Comparison of ENCODE assay signal across 19 cellular contexts in genomic region chr2:144490017-144490416, GRCh38. TPM values are rescaled to one million over a fixed set of nuclear protein-coding genes. Genes with fewer than 3 reads are reported as not detected.
DNase-seq lines count a peak whose midpoint lies in the region; ATAC-seq and TF ChIP-seq lines count a peak whose summit lies in the region.
"Had no signal": no experiment of that assay in that cellular context is flagged by ENCODE, and none has a peak within 500 bp of the region (broad histone marks: within the 10 kb centered on the region; RNA-seq: fewer than 3 reads in every experiment).

No MANE protein-coding gene starts in this region.

- no peak overlapping the region for H3K9ac ChIP-seq in smooth muscle cell (ENCODE audit: low read depth)
- H3K9ac ChIP-seq: KMS-11 had no signal

- peaks cover 13% of the 10 kb centered on the region for H3F3A ChIP-seq in smooth muscle cell (ENCODE audit: low read depth)

- H3K4me2 ChIP-seq in smooth muscle cell, result peak overlapping the region; percentile 39
- H3K4me2 ChIP-seq: KMS-11 had no signal

- H3K9me3 ChIP-seq in smooth muscle cell (replicated peaks; ENCODE audit: low read depth) (no peaks in the 10 kb centered on the region), right atrium auricular region (no peaks in the 10 kb centered on the region)
- H3K9me3 ChIP-seq: HAP-1, SJCRH30, suprapubic skin had no signal

- H3K4me1 ChIP-seq in smooth muscle cell (ENCODE audit: low read depth), result peaks cover 7% of the 10 kb centered on the region
- H3K4me1 ChIP-seq in right atrium auricular region, result peaks cover 0 to 80% of the 10 kb centered on the region in 2 donors
- H3K4me1 ChIP-seq: HAP-1, SJCRH30 had no signal

- no peaks in the 10 kb centered on the region for H3K36me3 ChIP-seq in smooth muscle cell (ENCODE audit: low read depth)
- H3K36me3 ChIP-seq in right atrium auricular region, result peaks cover 10% of the 10 kb centered on the region
- H3K36me3 ChIP-seq: HAP-1, suprapubic skin had no signal

- H3K27ac ChIP-seq in angular gyrus (ENCODE audit: low read depth, low read length) (peak overlapping the region; percentile 65), smooth muscle cell (ENCODE audit: low read depth) (peak overlapping the region; percentile 60), right atrium auricular region (no peak overlapping the region)
- H3K27ac ChIP-seq: KMS-11, SJCRH30, suprapubic skin had no signal

- H3K4me3 ChIP-seq in smooth muscle cell (no peak overlapping the region), right atrium auricular region (no peak overlapping the region)
- H3K4me3 ChIP-seq: HAP-1, SJCRH30, suprapubic skin had no signal

- DNase-seq in ELR (ENCODE audit: low read depth) (peak; percentile 15), smooth muscle cell (lab: John Stamatoyannopoulos, UW; ENCODE audit: unreplicated experiment) (no peak), right atrium auricular region (ENCODE audit: low spot score) (no peak), KG1 (lab: John Stamatoyannopoulos, UW) (no peak), HCEC 1CT (no peak)
- DNase-seq: activated CD4-positive, alpha-beta T cell treated with anti-CD3 and anti-CD28 coated beads, Interleukin-2, amount 10 ng/mL, durations not matched to agents 7 days and 5 days; amniotic stem cell; central memory CD4-positive, alpha-beta T cell; effector memory CD4-positive, alpha-beta T cell; GF-D8; midbrain; PC-3; retina; SJCRH30 had no signal

- H4K20me1 ChIP-seq in smooth muscle cell (ENCODE audit: low read depth), result peaks cover 94% of the 10 kb centered on the region

- no peak overlapping the region for H2AFZ ChIP-seq in smooth muscle cell (ENCODE audit: low read depth)

- ATAC-seq in GM19351 (IDR thresholded peaks at IDR 0.05; ENCODE audit: unreplicated experiment), result peak; percentile 70
- ATAC-seq: PC-3 had no signal

- H3K27me3 ChIP-seq in smooth muscle cell (ENCODE audit: low read depth) (no peaks in the 10 kb centered on the region), right atrium auricular region (no peaks in the 10 kb centered on the region)
- H3K27me3 ChIP-seq: SJCRH30, suprapubic skin had no signal

- TF ChIP-seq CTCF in smooth muscle cell (IDR thresholded peaks at IDR 0.05; ENCODE audit: borderline replicate concordance, insufficient read depth, poor library complexity, severe bottlenecking) (no peak), right atrium auricular region (IDR thresholded peaks at IDR 0.05) (no peak)

- peaks cover 99% of the 10 kb centered on the region for H3K79me2 ChIP-seq in smooth muscle cell (ENCODE audit: low read depth)

RNA-seq across cellular contexts. Expression of gene ZEB2, which starts 29.9 kb away (rescaled TPM):
- total RNA-seq in smooth muscle cell, result 148 and 158 TPM in 2 replicates
- polyA plus RNA-seq in smooth muscle cell, result 50.8 and 67.5 TPM in 2 replicates
- total RNA-seq in right atrium auricular region, result 10 to 100 TPM; 76.1 to 91.7 TPM

Comparison
In these comparisons a context has a peak if more than half of its experiments do, and no peak if none do; other contexts are left out.
1. H3K27ac ChIP-seq: peak in angular gyrus (single experiment) and smooth muscle cell (single experiment); none in right atrium auricular region (0 of 2).